Comparison of ENCODE assay signal across 8 cellular contexts in genomic region chr20:39800548-39800947, GRCh38.
A peak's percentile ranks its signal among the peaks of the same experiment; 100 is the strongest.
DNase-seq lines count a peak whose midpoint lies in the region; ATAC-seq and TF ChIP-seq lines count a peak whose summit lies in the region.

No MANE protein-coding gene starts in this region.

- H3K9me3 Mint-ChIP-seq in activated CD8-positive, alpha-beta T cell treated with anti-CD3 and anti-CD28 coated beads for 36 hours, result peaks cover 1% of the 10 kb centered on the region

- H3K27me3 ChIP-seq in lower lobe of right lung (ENCODE audit: low read depth), result no peaks in the 10 kb centered on the region

- no peak overlapping the region for H3K4me3 Mint-ChIP-seq in activated CD8-positive, alpha-beta T cell treated with anti-CD3 and anti-CD28 coated beads for 36 hours

- no peaks in the 10 kb centered on the region for H3K4me1 ChIP-seq in lower lobe of right lung

- H3K27ac Mint-ChIP-seq in activated CD8-positive, alpha-beta T cell treated with anti-CD3 and anti-CD28 coated beads for 36 hours, result no peak overlapping the region

- DNase-seq in GM04504 (ENCODE audit: low read depth), result peak; percentile 66
- DNase-seq in SK-N-DZ (ENCODE audit: low spot score), result peak; percentile 65
- no peak for DNase-seq in lower lobe of right lung
- no peak for DNase-seq in activated CD8-positive, alpha-beta T cell treated with anti-CD3 and anti-CD28 coated beads for 36 hours
- DNase-seq in erythroblast (lab: John Stamatoyannopoulos, UW), result no peak
- no peak for DNase-seq in NCI-H2227 treated with DMSO at 0.1 percent for 48 hours (lab: John Stamatoyannopoulos, UW)

- CTCF ChIA-PET in activated CD8-positive, alpha-beta T cell treated with anti-CD3 and anti-CD28 coated beads for 36 hours (lab: Charles Lee), result no interaction called here

- H3K9me3 ChIP-seq in lower lobe of right lung, result no peaks in the 10 kb centered on the region

- no peak overlapping the region for H3K27ac ChIP-seq in lower lobe of right lung

- H3K4me3 ChIP-seq in lower lobe of right lung, result no peak overlapping the region

- TF ChIP-seq POLR2A in erythroblast (IDR thresholded peaks at IDR 0.05; ENCODE audit: low read length), result no peak

- no peaks in the 10 kb centered on the region for H3K36me3 ChIP-seq in lower lobe of right lung

- no peaks in the 10 kb centered on the region for H3K4me1 Mint-ChIP-seq in activated CD8-positive, alpha-beta T cell treated with anti-CD3 and anti-CD28 coated beads for 36 hours (ENCODE audit: low read depth)

- no peaks in the 10 kb centered on the region for H3K36me3 Mint-ChIP-seq in activated CD8-positive, alpha-beta T cell treated with anti-CD3 and anti-CD28 coated beads for 36 hours (ENCODE audit: low read depth)

- POLR2A ChIA-PET in activated CD8-positive, alpha-beta T cell treated with anti-CD3 and anti-CD28 coated beads for 36 hours (lab: Charles Lee), result no interaction called here

- no peaks in the 10 kb centered on the region for H3K27me3 Mint-ChIP-seq in activated CD8-positive, alpha-beta T cell treated with anti-CD3 and anti-CD28 coated beads for 36 hours

- intact Hi-C loops in lower lobe of right lung (cut with DNase I), result no loop called here
- intact Hi-C loops in activated CD8-positive, alpha-beta T cell treated with anti-CD3 and anti-CD28 coated beads for 36 hours (cut with micrococcal nuclease), result no loop called here

- TF ChIP-seq CTCF in lower lobe of right lung (IDR thresholded peaks at IDR 0.05), result no peak
- no peak for TF ChIP-seq CTCF in activated CD8-positive, alpha-beta T cell treated with anti-CD3 and anti-CD28 coated beads for 36 hours (IDR thresholded peaks at IDR 0.05)

- peak; percentile 70 for ATAC-seq in HG02571 (IDR thresholded peaks at IDR 0.05; ENCODE audit: unreplicated experiment)
- ATAC-seq in lower lobe of right lung, result peak; percentile 24 to 29
- no peak for ATAC-seq in activated CD8-positive, alpha-beta T cell treated with anti-CD3 and anti-CD28 coated beads for 36 hours
- no peak for ATAC-seq in GM18873 (IDR thresholded peaks at IDR 0.05; ENCODE audit: low FRiP score, unreplicated experiment)

Comparison
In these comparisons a context has a peak if more than half of its experiments do, and no peak if none do; other contexts are left out.
1. DNase-seq: peak in GM04504 (single experiment) and SK-N-DZ (single experiment); none in lower lobe of right lung (single experiment), activated CD8-positive, alpha-beta T cell treated with anti-CD3 and anti-CD28 coated beads for 36 hours (single experiment), erythroblast (0 of 2) and NCI-H2227 treated with DMSO at 0.1 percent for 48 hours (single experiment).
2. ATAC-seq: peak in HG02571 (single experiment) and lower lobe of right lung (2 of 2); none in activated CD8-positive, alpha-beta T cell treated with anti-CD3 and anti-CD28 coated beads for 36 hours (single experiment) and GM18873 (single experiment).